In the genomic region with DNA sequence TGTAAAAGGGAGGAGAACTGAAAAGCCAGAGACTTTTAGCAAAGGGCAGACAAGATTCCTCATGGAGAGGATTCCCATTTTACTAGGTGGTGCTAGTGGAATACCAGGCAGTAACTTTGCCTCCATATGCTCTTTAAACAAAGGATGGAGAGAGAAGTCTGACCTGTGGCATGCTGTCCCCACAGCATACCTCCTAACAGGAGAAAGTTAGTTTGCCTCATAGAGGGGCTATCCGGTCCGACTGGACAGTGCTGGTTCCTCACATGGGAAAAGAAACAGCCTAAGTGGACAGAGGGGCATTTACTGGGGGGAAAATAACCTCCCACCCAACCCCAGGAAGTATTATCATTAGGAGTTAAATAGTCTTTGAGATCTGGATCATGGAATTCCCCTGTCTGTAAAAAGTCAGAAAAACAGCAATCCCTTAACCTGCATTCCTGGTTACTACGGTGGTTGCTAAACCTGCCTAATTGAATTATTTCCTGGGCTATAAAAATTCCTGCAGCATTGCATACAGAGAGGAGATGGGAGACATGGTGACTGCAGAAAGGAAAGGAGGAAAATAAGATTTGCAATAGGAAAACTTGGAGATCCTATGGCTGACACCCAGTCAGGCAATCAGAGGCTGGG, we compare ENCODE assay signal across 9 cellular contexts. TPM values are rescaled to one million over a fixed set of nuclear protein-coding genes. Genes with fewer than 3 reads are reported as not detected.
DNase-seq lines count a peak whose midpoint lies in the region; ATAC-seq and TF ChIP-seq lines count a peak whose summit lies in the region.
"Had no signal": no experiment of that assay in that cellular context is flagged by ENCODE, and none has a peak within 500 bp of the region (broad histone marks: within the 10 kb centered on the region; RNA-seq: fewer than 3 reads in every experiment).

No MANE protein-coding gene starts in this region.

- H3K36me3 Mint-ChIP-seq in T-helper 2 cell treated with Interferon-gamma antibody and Interleukin-4, amounts not matched to agents 5 μg/mL and 100 μg/mL, for 36 hours (ENCODE audit: low read depth) = peaks cover 16% of the 10 kb centered on the region

- DNase-seq in heart left ventricle (no peak), cardiac septum (ENCODE audit: low spot score) (no peak), cardiac fibroblast (ENCODE audit: low read depth in 2 of 2) (peak in 1 of 2 donors; percentile 36), mucosa of descending colon (no peak), uterus (no peak), UCSD-AML1 (lab: John Stamatoyannopoulos, UW; ENCODE audit: unreplicated experiment) (no peak), cortex of kidney (lab: John Stamatoyannopoulos, UW) (no peak)
- DNase-seq in T-helper 2 cell treated with Interferon-gamma antibody and Interleukin-4, amounts not matched to agents 5 μg/mL and 100 μg/mL, for 36 hours (ENCODE audit: low spot score) = no peak
- DNase-seq: T-helper 9 cell had no signal

- 54 to 66% (median 59%) methylated on average over 3 of the region's 3 CpGs for WGBS in heart left ventricle, 4 donors

- peak overlapping the region in 9 of 12 donors; percentile 32 to 58 (median 41) for H3K4me3 ChIP-seq in heart left ventricle
- peak overlapping the region; percentile 31 to 45 for H3K4me3 ChIP-seq in cardiac fibroblast (replicated peaks in 1 of 2; ENCODE audit: low read depth in 2 of 2, low read length in 2 of 2)
- H3K4me3 ChIP-seq in mucosa of descending colon = no peak overlapping the region
- H3K4me3 ChIP-seq in uterus = peak overlapping the region; percentile 24 to 45

- no peak overlapping the region for H3K27ac Mint-ChIP-seq in T-helper 2 cell treated with Interferon-gamma antibody and Interleukin-4, amounts not matched to agents 5 μg/mL and 100 μg/mL, for 36 hours

- intact Hi-C loops in heart left ventricle (cut with DNase I) (loop anchor here in 2 of 10 donors (10.0 kb wide), 1 partner anchor 53 kb away; a partner anchor contains a TSS), cardiac septum (cut with DNase I) (no loop called here), mucosa of descending colon (cut with DNase I, micrococcal nuclease) (no loop called here), uterus (cut with DNase I; ENCODE audit: low total_unique reads) (no loop called here)

- H3K9me3 ChIP-seq in heart left ventricle (no peaks in the 10 kb centered on the region), mucosa of descending colon (no peaks in the 10 kb centered on the region), uterus (no peaks in the 10 kb centered on the region)

- H3K4me3 Mint-ChIP-seq in T-helper 2 cell treated with Interferon-gamma antibody and Interleukin-4, amounts not matched to agents 5 μg/mL and 100 μg/mL, for 36 hours = no peak overlapping the region

- H3K4me1 ChIP-seq in heart left ventricle (peaks cover 0 to 27% (median 19%) of the 10 kb centered on the region in 12 donors), mucosa of descending colon (ENCODE audit: low read depth) (peaks cover 21% of the 10 kb centered on the region), uterus (peaks cover 0 to 6% of the 10 kb centered on the region in 2 donors)

- no peak for TF ChIP-seq POLR2A in heart left ventricle (IDR thresholded peaks at IDR 0.05)
- no peak for TF ChIP-seq POLR2A in uterus (IDR thresholded peaks at IDR 0.05)

- H3K9me3 Mint-ChIP-seq in T-helper 2 cell treated with Interferon-gamma antibody and Interleukin-4, amounts not matched to agents 5 μg/mL and 100 μg/mL, for 36 hours = no peaks in the 10 kb centered on the region

- H3K4me1 Mint-ChIP-seq in T-helper 2 cell treated with Interferon-gamma antibody and Interleukin-4, amounts not matched to agents 5 μg/mL and 100 μg/mL, for 36 hours (ENCODE audit: low read depth) = peaks cover 22% of the 10 kb centered on the region

- H3K27me3 Mint-ChIP-seq in T-helper 2 cell treated with Interferon-gamma antibody and Interleukin-4, amounts not matched to agents 5 μg/mL and 100 μg/mL, for 36 hours (ENCODE audit: low read depth) = no peaks in the 10 kb centered on the region

- no peak for TF ChIP-seq CTCF in heart left ventricle (IDR thresholded peaks at IDR 0.05)
- no peak for TF ChIP-seq CTCF in cardiac fibroblast (IDR thresholded peaks at IDR 0.05; ENCODE audit: low read depth, low read length)
- no peak for TF ChIP-seq CTCF in mucosa of descending colon (IDR thresholded peaks at IDR 0.05)
- TF ChIP-seq CTCF in uterus (IDR thresholded peaks at IDR 0.05) = no peak

- H3K27me3 ChIP-seq in heart left ventricle (no peaks in the 10 kb centered on the region), uterus (no peaks in the 10 kb centered on the region)

- peaks cover 0 to 7% (median 0%) of the 10 kb centered on the region in 9 donors for H3K36me3 ChIP-seq in heart left ventricle
- no peaks in the 10 kb centered on the region for H3K36me3 ChIP-seq in mucosa of descending colon (ENCODE audit: low read depth)
- no peaks in the 10 kb centered on the region for H3K36me3 ChIP-seq in uterus

- ATAC-seq in heart left ventricle (no peak), mucosa of descending colon (peak; percentile 76)

- peak overlapping the region in 11 of 12 donors; percentile 16 to 73 (median 51) for H3K27ac ChIP-seq in heart left ventricle
- peak overlapping the region; percentile 84 to 88 for H3K27ac ChIP-seq in uterus

RNA-seq across cellular contexts. Expression of a gene that starts 31.5 kb away (rescaled TPM):
- 1 to 10 TPM; 4.4 to 7.2 (median 5.2) TPM for total RNA-seq in heart left ventricle
- 1 to 10 TPM; 1.8 to 5.0 TPM for polyA plus RNA-seq in heart left ventricle
- 5.7 TPM for total RNA-seq in cardiac septum
- total RNA-seq in mucosa of descending colon = 10 to 100 TPM; 13.5 to 30.2 (median 18.8) TPM
- 10 to 100 TPM in 3 of 4 donors, 1 to 10 TPM in 1; 5.6 to 23.3 (median 16.1) TPM for total RNA-seq in uterus

RNA-seq across cellular contexts. Expression of a gene that starts 56.0 kb away (rescaled TPM):
- total RNA-seq in heart left ventricle (10 to 100 TPM in 8 of 9 donors, 1 to 10 TPM in 1; 7.3 to 73.5 (median 22.2) TPM), cardiac septum (39.7 TPM), mucosa of descending colon (100 to 1,000 TPM; 176 to 345 (median 228) TPM), uterus (10 to 100 TPM; 17.4 to 78.5 (median 32.4) TPM)
- 10 to 100 TPM; 10.3 to 16.5 TPM for polyA plus RNA-seq in heart left ventricle
